ENCODE assay signal across 12 cellular contexts in the genomic region with DNA sequence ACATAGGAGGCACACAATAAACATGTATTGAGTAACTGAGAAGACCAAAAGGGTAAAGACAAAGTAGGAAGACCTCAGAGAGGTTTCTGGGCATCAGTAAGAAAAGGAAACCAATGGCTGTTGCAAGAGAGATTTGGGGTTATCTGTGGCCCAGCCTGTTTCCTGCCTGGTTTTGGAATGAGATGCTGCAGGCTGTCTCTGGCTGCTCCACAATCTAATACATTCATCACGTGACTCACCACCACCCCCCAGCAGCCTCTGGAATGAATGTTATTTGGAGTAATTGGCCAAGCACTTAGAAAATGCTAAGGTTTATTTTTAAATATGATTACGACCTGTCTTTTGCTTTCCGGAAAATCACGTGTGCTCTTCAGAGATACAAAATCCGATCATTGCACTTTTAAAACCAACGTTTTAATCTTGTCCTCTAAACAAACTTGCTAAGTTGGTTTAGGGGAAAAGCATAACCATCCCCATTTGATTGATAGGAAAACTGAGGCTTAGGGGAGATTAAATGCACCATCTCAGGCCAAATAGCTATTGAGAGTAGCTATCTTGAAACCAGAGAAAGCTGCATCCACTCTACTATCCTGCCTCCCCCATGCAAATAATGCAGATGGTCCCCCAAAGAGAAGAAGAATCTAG.
DNase-seq lines count a peak whose midpoint lies in the region; ATAC-seq, FAIRE-seq and TF ChIP-seq lines count a peak whose summit lies in the region.
"Had no signal": no experiment of that assay in that cellular context is flagged by ENCODE, and none has a peak within 500 bp of the region (broad histone marks: within the 10 kb centered on the region; RNA-seq: fewer than 3 reads in every experiment).

No MANE protein-coding gene starts in this region.

- no peak overlapping the region for H3K4me2 ChIP-seq in HepG2 (ENCODE audit: low read depth, low read length)

- H3K4me1 ChIP-seq in ascending aorta (peaks cover 3 to 16% of the 10 kb centered on the region in 2 donors), HepG2 (ENCODE audit: insufficient read depth, low read length) (no peaks in the 10 kb centered on the region)
- H3K4me1 ChIP-seq: prostate gland had no signal

- no peak overlapping the region for H3K27ac Mint-ChIP-seq in CD14-positive monocyte
- H3K27ac Mint-ChIP-seq: endodermal cell had no signal

- FAIRE-seq in HepG2 (lab: Jason Lieb, UNC), result no peak

- no peaks in the 10 kb centered on the region for H3K79me2 ChIP-seq in HepG2 (ENCODE audit: insufficient read depth, low read length)

- CTCF ChIA-PET in HepG2 (lab: Yijun Ruan, JAX; ENCODE audit: low intra/inter-chr PET ratio, low total read pairs), result no interaction called here

- no peaks in the 10 kb centered on the region for H3K36me3 Mint-ChIP-seq in CD14-positive monocyte

- peaks cover 35 to 62% (median 53%) of the 10 kb centered on the region in 3 donors for H3K27me3 Mint-ChIP-seq in CD14-positive monocyte (ENCODE audit: low read depth in 3 of 3)

- H3K27ac ChIP-seq in ascending aorta (peak overlapping the region; percentile 48 to 60), HepG2 (ENCODE audit: extremely low read length, insufficient read depth, low read length) (no peak overlapping the region)
- H3K27ac ChIP-seq: prostate gland had no signal

- no peaks in the 10 kb centered on the region for H3K9me3 ChIP-seq in ascending aorta
- no peaks in the 10 kb centered on the region for H3K9me3 ChIP-seq in HepG2 (ENCODE audit: low read length)
- H3K9me3 ChIP-seq: prostate gland, stomach had no signal

- H3K4me1 Mint-ChIP-seq in CD14-positive monocyte, result peaks cover 16% of the 10 kb centered on the region

- H3K4me3 Mint-ChIP-seq in CD14-positive monocyte, result peak overlapping the region in 1 of 2 donors; percentile 57
- H3K4me3 Mint-ChIP-seq: endodermal cell had no signal

- H3K36me3 ChIP-seq in ascending aorta (no peaks in the 10 kb centered on the region), HepG2 (replicated peaks in 1 of 2; ENCODE audit: control insufficient read depth in 1 of 2, insufficient read depth in 2 of 2, low read length in 2 of 2) (no peaks in the 10 kb centered on the region)
- H3K36me3 ChIP-seq: prostate gland, stomach had no signal

- no peak overlapping the region for H3K4me3 ChIP-seq in ascending aorta
- no peak overlapping the region for H3K4me3 ChIP-seq in HepG2 (replicated peaks in 1 of 3; ENCODE audit: insufficient read depth in 1 of 3, low read depth in 2 of 3, low read length in 3 of 3)
- H3K4me3 ChIP-seq: prostate gland, stomach had no signal

- ATAC-seq in HepG2, result no peak
- ATAC-seq in GM18511 (IDR thresholded peaks at IDR 0.05; ENCODE audit: unreplicated experiment), result no peak

- in situ Hi-C loops in HepG2 (cut with HindIII; ENCODE audit: extremely low pct_ligation_motif_present, low pct_unique_long_range_greater_than_20kb), result no loop called here

- intact Hi-C loops in ascending aorta (cut with DNase I), result loop anchor here (5.0 kb wide), 2 partner anchors 222 to 317 kb away; no protein-coding TSS in a partner anchor
- intact Hi-C loops in HepG2 (cut with micrococcal nuclease; ENCODE audit: unreplicated experiment), result no loop called here
- intact Hi-C loops in CD14-positive monocyte (cut with micrococcal nuclease), result no loop called here

- TF ChIP-seq POLR2A in HepG2 (IDR thresholded peaks at IDR 0.05; ENCODE audit: insufficient read depth in 1 of 2, low read depth in 2 of 2, low read length in 2 of 2), result no peak

- TF ChIP-seq CTCF in ascending aorta (IDR thresholded peaks at IDR 0.05) (no peak), HepG2 (CRISPR knock-in tag; IDR thresholded peaks at IDR 0.05) (no peak), CD14-positive monocyte (IDR thresholded peaks at IDR 0.05) (no peak)

- peaks cover 0 to 5% (median 0%) of the 10 kb centered on the region in 7 donors for H3K9me3 Mint-ChIP-seq in CD14-positive monocyte
- H3K9me3 Mint-ChIP-seq: endodermal cell had no signal

- H3K27me3 ChIP-seq in ascending aorta, result no peaks in the 10 kb centered on the region
- H3K27me3 ChIP-seq in HepG2 (ENCODE audit: control insufficient read depth in 1 of 2, insufficient read depth in 2 of 2, low read length in 2 of 2), result peaks cover 2 to 7% of the 10 kb centered on the region in 2 experiments; a peak in 1 of 5 replicates
- H3K27me3 ChIP-seq: stomach had no signal

- no TSS peak for BruUV-seq in HepG2 (replicated peaks; lab: Mats Ljungman, UMichigan)

- POLR2A ChIA-PET in HepG2 (lab: Yijun Ruan, JAX), result no interaction called here

- TF ChIP-seq RAD21 in HepG2 (CRISPR knock-in tag; IDR thresholded peaks at IDR 0.05), result no peak

- no peaks in the 10 kb centered on the region for H4K20me1 ChIP-seq in HepG2 (ENCODE audit: insufficient read depth, low read length)

- TF ChIP-seq EP300 in HepG2 (IDR thresholded peaks at IDR 0.05; ENCODE audit: low read depth in 2 of 2, low read length in 2 of 2) (no peak), HepG2 (CRISPR knock-in tag; IDR thresholded peaks at IDR 0.05; ENCODE audit: borderline replicate concordance) (no peak)

- no peak overlapping the region for H2AFZ ChIP-seq in HepG2 (ENCODE audit: low read length)

- 25% methylated on average over 6 of the region's 6 CpGs for WGBS in HepG2 (ENCODE audit: low lambda C conversion rate)

- H3K9ac ChIP-seq in HepG2 (ENCODE audit: insufficient read depth, low read depth, low read length), result no peak overlapping the region

- DNase-seq in AML-193 (lab: John Stamatoyannopoulos, UW), result peak; percentile 2 to 10
- DNase-seq in Kasumi-1 (lab: John Stamatoyannopoulos, UW), result peak; percentile 85 to 86
- peak in 1 of 2 donors; percentile 88 for DNase-seq in ascending aorta (ENCODE audit: low spot score in 2 of 2)
- DNase-seq in HepG2 (ENCODE audit: low spot score), result no peak
- DNase-seq in CD14-positive monocyte (ENCODE audit: low spot score), result no peak
- DNase-seq in activated CD4-positive, alpha-beta T cell treated with anti-CD3 and anti-CD28 coated beads, Interleukin-2, amount 50 U/mL, for 4 hours, result no peak
- DNase-seq in SW480 (ENCODE audit: low spot score), result no peak
- DNase-seq: endodermal cell, NCI-H1694, stomach had no signal

TF ChIP-seq in HepG2, 621 proteins besides CTCF, POLR2A, EP300 and RAD21:
- TF ChIP-seq RAD51 (IDR thresholded peaks at IDR 0.05; ENCODE audit: borderline replicate concordance) (peak; percentile 38; the same call in 1 of the 2 replicates), HNF1A (IDR thresholded peaks at IDR 0.05; ENCODE audit: low read depth) (no peak), HNF1A (CRISPR knock-in tag; IDR thresholded peaks at IDR 0.05; ENCODE audit: borderline replicate concordance) (no peak)
TF ChIP-seq in HepG2: peak in this region for 1.

Comparison
In these comparisons a context has a peak if more than half of its experiments do, and no peak if none do; other contexts are left out.
1. DNase-seq: peak in AML-193 (2 of 2) and Kasumi-1 (2 of 2); none in HepG2 (single experiment), CD14-positive monocyte (single experiment), activated CD4-positive, alpha-beta T cell treated with anti-CD3 and anti-CD28 coated beads, Interleukin-2, amount 50 U/mL, for 4 hours (0 of 2) and SW480 (single experiment).